ENCODE assay signal across 10 cellular contexts in genomic region chr6:81749704-81750103, GRCh38. TPM values are rescaled to one million over a fixed set of nuclear protein-coding genes. Genes with fewer than 3 reads are reported as not detected.
DNase-seq lines count a peak whose midpoint lies in the region; ATAC-seq and TF ChIP-seq lines count a peak whose summit lies in the region.
"Had no signal": no experiment of that assay in that cellular context is flagged by ENCODE, and none has a peak within 500 bp of the region (broad histone marks: within the 10 kb centered on the region; RNA-seq: fewer than 3 reads in every experiment).

No MANE protein-coding gene starts in this region.

- H3K4me2 ChIP-seq in PC-3 (ENCODE audit: low read length) = peak overlapping the region; percentile 97

- H3K4me3 Mint-ChIP-seq in CD8-positive, alpha-beta T cell = peak overlapping the region; percentile 96
- no peak overlapping the region for H3K4me3 Mint-ChIP-seq in activated CD4-positive, alpha-beta T cell treated with anti-CD3 and anti-CD28 coated beads, Interleukin-2, amount 10 ng/mL, durations not matched to agents 7 days and 5 days
- H3K4me3 Mint-ChIP-seq in activated T-cell treated with anti-CD3 and anti-CD28 coated beads, Interleukin-2, amount 50 U/mL, for 4 hours = no peak overlapping the region

- ATAC-seq in CD8-positive, alpha-beta T cell = no peak
- no peak for ATAC-seq in PC-3
- ATAC-seq in gastroesophageal sphincter = no peak
- no peak for ATAC-seq in activated T-cell treated with anti-CD3 and anti-CD28 coated beads, Interleukin-2, amount 50 U/mL, for 4 hours
- no peak for ATAC-seq in HG02642 (IDR thresholded peaks at IDR 0.05; ENCODE audit: poor library complexity, unreplicated experiment)

- H3K4me3 ChIP-seq in CD8-positive, alpha-beta T cell (ENCODE audit: low read depth, low read length) = no peak overlapping the region
- H3K4me3 ChIP-seq in PC-3 (ENCODE audit: low read length) (peak overlapping the region; percentile 77), gastroesophageal sphincter (peak overlapping the region; percentile 78 to 87), prostate gland (peak overlapping the region; percentile 74 to 84)
- H3K4me3 ChIP-seq: HAP-1 had no signal

- H3K27ac ChIP-seq in CD8-positive, alpha-beta T cell (ENCODE audit: low read depth, low read length) = no peak overlapping the region
- H3K27ac ChIP-seq in PC-3 (ENCODE audit: low read length) = no peak overlapping the region
- peak overlapping the region in 3 of 4 donors; percentile 23 to 95 (median 30) for H3K27ac ChIP-seq in gastroesophageal sphincter
- H3K27ac ChIP-seq in prostate gland = no peak overlapping the region

- H3K27me3 Mint-ChIP-seq in CD8-positive, alpha-beta T cell (ENCODE audit: low read depth) = peaks cover 13% of the 10 kb centered on the region
- peaks cover 21% of the 10 kb centered on the region for H3K27me3 Mint-ChIP-seq in activated CD4-positive, alpha-beta T cell treated with anti-CD3 and anti-CD28 coated beads, Interleukin-2, amount 10 ng/mL, durations not matched to agents 7 days and 5 days
- H3K27me3 Mint-ChIP-seq in activated T-cell treated with anti-CD3 and anti-CD28 coated beads, Interleukin-2, amount 50 U/mL, for 4 hours (ENCODE audit: low read depth) = peaks cover 10% of the 10 kb centered on the region

- 32 to 40% methylated on average over 2 to 4 of the region's 4 CpGs for WGBS in gastroesophageal sphincter (ENCODE audit: low coverage in 1 of 2), 2 donors
- WGBS in prostate gland = 58% methylated on average over 4 of the region's 4 CpGs

- peaks cover 13% of the 10 kb centered on the region for H4K20me1 ChIP-seq in PC-3 (ENCODE audit: low read length)

- H3K9ac ChIP-seq in PC-3 (ENCODE audit: low read length) = peak overlapping the region; percentile 74; the same call in 1 of the 2 replicates

- no peaks in the 10 kb centered on the region for H3F3A ChIP-seq in PC-3 (ENCODE audit: low read length, unreplicated experiment)

- BruUV-seq in PC-3 (replicated peaks; lab: Mats Ljungman, UMichigan) = no TSS peak

- H3K36me3 Mint-ChIP-seq in CD8-positive, alpha-beta T cell = peaks cover 34% of the 10 kb centered on the region
- peaks cover 11% of the 10 kb centered on the region for H3K36me3 Mint-ChIP-seq in activated CD4-positive, alpha-beta T cell treated with anti-CD3 and anti-CD28 coated beads, Interleukin-2, amount 10 ng/mL, durations not matched to agents 7 days and 5 days (ENCODE audit: low read depth)
- peaks cover 7% of the 10 kb centered on the region for H3K36me3 Mint-ChIP-seq in activated T-cell treated with anti-CD3 and anti-CD28 coated beads, Interleukin-2, amount 50 U/mL, for 4 hours (ENCODE audit: insufficient read depth)

- no peak for TF ChIP-seq EP300 in gastroesophageal sphincter (IDR thresholded peaks at IDR 0.05)

- H3K9me3 ChIP-seq in CD8-positive, alpha-beta T cell (ENCODE audit: low read length) = no peaks in the 10 kb centered on the region
- H3K9me3 ChIP-seq in PC-3 (ENCODE audit: low read length) (no peaks in the 10 kb centered on the region), gastroesophageal sphincter (no peaks in the 10 kb centered on the region), prostate gland (no peaks in the 10 kb centered on the region)
- H3K9me3 ChIP-seq: HAP-1 had no signal

- H3K4me1 ChIP-seq in CD8-positive, alpha-beta T cell (ENCODE audit: insufficient read depth, low read length) = peaks cover 25% of the 10 kb centered on the region
- H3K4me1 ChIP-seq in PC-3 (ENCODE audit: insufficient read depth, low read length) = peaks cover 16% of the 10 kb centered on the region
- peaks cover 4 to 62% (median 9%) of the 10 kb centered on the region in 3 donors for H3K4me1 ChIP-seq in gastroesophageal sphincter
- H3K4me1 ChIP-seq in prostate gland (replicated peaks) = no peaks in the 10 kb centered on the region
- H3K4me1 ChIP-seq: HAP-1 had no signal

- no peak overlapping the region for H2AFZ ChIP-seq in PC-3 (ENCODE audit: low read length)

- CTCF ChIA-PET in CD8-positive, alpha-beta T cell (lab: Charles Lee) = interaction anchor here (0.7 to 0.8 kb wide), 2 partner anchors 24 to 306 kb away, joined by 3 read pairs; no protein-coding TSS in a partner anchor
- CTCF ChIA-PET in PC-3 (lab: Charles Lee) = no interaction called here
- CTCF ChIA-PET in activated CD4-positive, alpha-beta T cell treated with anti-CD3 and anti-CD28 coated beads, Interleukin-2, amount 10 ng/mL, durations not matched to agents 7 days and 5 days (lab: Charles Lee) = no interaction called here

- DNase-seq in CD8-positive, alpha-beta T cell = no peak
- DNase-seq in PC-3 (no peak), prostate gland (ENCODE audit: low spot score) (no peak)
- DNase-seq in stimulated activated CD4-positive, alpha-beta T cell treated with anti-CD3 and anti-CD28 coated beads, Interleukin-15, amount 100 ng/mL, for 24 hours = no peak
- no peak for DNase-seq in activated CD4-positive, alpha-beta T cell treated with anti-CD3 and anti-CD28 coated beads, Interleukin-2, amount 10 ng/mL, durations not matched to agents 7 days and 5 days
- no peak for DNase-seq in activated T-cell treated with anti-CD3 and anti-CD28 coated beads, Interleukin-2, amount 50 U/mL, for 4 hours
- DNase-seq: KG1 had no signal

- intact Hi-C loops in CD8-positive, alpha-beta T cell (cut with DNase I, micrococcal nuclease) = loop anchor here (2.0 to 10.0 kb wide), 7 partner anchors 498 to 1885 kb away; partner anchors contain the start of genes DOP1A (in 1 of the 2), ELOVL4 (in 1 of the 2), IBTK (in 1 of the 2) and PGM3 (in 1 of the 2)
- intact Hi-C loops in PC-3 (cut with micrococcal nuclease) (loop anchor here (2.0 to 5.0 kb wide), 6 partner anchors 159 to 1007 kb away; no protein-coding TSS in a partner anchor), prostate gland (cut with DNase I) (loop anchor here (2.0 to 10.0 kb wide), 6 partner anchors 265 to 1619 kb away; no protein-coding TSS in a partner anchor)

- H3K9me3 Mint-ChIP-seq in CD8-positive, alpha-beta T cell = no peaks in the 10 kb centered on the region
- no peaks in the 10 kb centered on the region for H3K9me3 Mint-ChIP-seq in activated CD4-positive, alpha-beta T cell treated with anti-CD3 and anti-CD28 coated beads, Interleukin-2, amount 10 ng/mL, durations not matched to agents 7 days and 5 days
- H3K9me3 Mint-ChIP-seq in activated T-cell treated with anti-CD3 and anti-CD28 coated beads, Interleukin-2, amount 50 U/mL, for 4 hours = no peaks in the 10 kb centered on the region

- no peaks in the 10 kb centered on the region for H3K9me2 ChIP-seq in PC-3 (replicated peaks; ENCODE audit: low read length)

- no peaks in the 10 kb centered on the region for H3K36me3 ChIP-seq in CD8-positive, alpha-beta T cell (ENCODE audit: insufficient read depth, low read length)
- H3K36me3 ChIP-seq in PC-3 (ENCODE audit: low read depth, low read length) = peaks cover 14% of the 10 kb centered on the region
- peaks cover 0 to 7% of the 10 kb centered on the region in 2 donors for H3K36me3 ChIP-seq in gastroesophageal sphincter
- no peaks in the 10 kb centered on the region for H3K36me3 ChIP-seq in prostate gland
- H3K36me3 ChIP-seq: HAP-1 had no signal

- POLR2A ChIA-PET in CD8-positive, alpha-beta T cell (lab: Charles Lee) = no interaction called here
- POLR2A ChIA-PET in PC-3 (lab: Charles Lee; ENCODE audit: unreplicated experiment) = no interaction called here
- POLR2A ChIA-PET in activated CD4-positive, alpha-beta T cell treated with anti-CD3 and anti-CD28 coated beads, Interleukin-2, amount 10 ng/mL, durations not matched to agents 7 days and 5 days (lab: Charles Lee) = no interaction called here

- TF ChIP-seq POLR2A in gastroesophageal sphincter (IDR thresholded peaks at IDR 0.05) (no peak), prostate gland (IDR thresholded peaks at IDR 0.05) (no peak)

- peaks cover 53% of the 10 kb centered on the region for H3K79me2 ChIP-seq in PC-3 (ENCODE audit: low read length)

- H3K27me3 ChIP-seq in CD8-positive, alpha-beta T cell (ENCODE audit: insufficient read depth, low read length) = no peaks in the 10 kb centered on the region
- no peaks in the 10 kb centered on the region for H3K27me3 ChIP-seq in PC-3 (ENCODE audit: low read length)
- H3K27me3 ChIP-seq in gastroesophageal sphincter = no peaks in the 10 kb centered on the region
- no peaks in the 10 kb centered on the region for H3K27me3 ChIP-seq in prostate gland (replicated peaks; ENCODE audit: insufficient read depth)

- H3K27ac Mint-ChIP-seq in CD8-positive, alpha-beta T cell = no peak overlapping the region
- H3K27ac Mint-ChIP-seq in activated CD4-positive, alpha-beta T cell treated with anti-CD3 and anti-CD28 coated beads, Interleukin-2, amount 10 ng/mL, durations not matched to agents 7 days and 5 days = no peak overlapping the region

- peaks cover 50% of the 10 kb centered on the region for H3K4me1 Mint-ChIP-seq in CD8-positive, alpha-beta T cell (ENCODE audit: low read depth)
- peaks cover 25% of the 10 kb centered on the region for H3K4me1 Mint-ChIP-seq in activated CD4-positive, alpha-beta T cell treated with anti-CD3 and anti-CD28 coated beads, Interleukin-2, amount 10 ng/mL, durations not matched to agents 7 days and 5 days
- H3K4me1 Mint-ChIP-seq in activated T-cell treated with anti-CD3 and anti-CD28 coated beads, Interleukin-2, amount 50 U/mL, for 4 hours (ENCODE audit: low read depth) = peaks cover 41% of the 10 kb centered on the region

- TF ChIP-seq CTCF in CD8-positive, alpha-beta T cell (IDR thresholded peaks at IDR 0.05) = no peak
- TF ChIP-seq CTCF in PC-3 (conservative IDR thresholded peaks at IDR 0.05; ENCODE audit: low read depth, low read length) (no peak), gastroesophageal sphincter (IDR thresholded peaks at IDR 0.05) (no peak), prostate gland (IDR thresholded peaks at IDR 0.05) (no peak)

RNA-seq across cellular contexts. Expression of gene TENT5A, which starts 2.8 kb away (rescaled TPM):
- total RNA-seq in CD8-positive, alpha-beta T cell = 1 to 10 TPM; 7.5 to 7.7 TPM
- 5.6 and 6.4 TPM in 2 replicates for total RNA-seq in PC-3 (2014; rRNA removed)
- total RNA-seq in gastroesophageal sphincter = 10 to 100 TPM in 3 of 4 donors, 1 to 10 TPM in 1; 8.4 to 35.8 (median 14.3) TPM
- total RNA-seq in prostate gland = 10 to 100 TPM; 11.9 to 12.0 TPM
- 1 to 10 TPM; 1.9 to 2.0 TPM for total RNA-seq in activated CD4-positive, alpha-beta T cell treated with anti-CD3 and anti-CD28 coated beads, Interleukin-2, amount 10 ng/mL, durations not matched to agents 7 days and 5 days
- 1 to 10 TPM; 1.3 to 1.5 (median 1.3) TPM for total RNA-seq in activated T-cell treated with anti-CD3 and anti-CD28 coated beads, Interleukin-2, amount 50 U/mL, for 4 hours

Comparison
In these comparisons a context has a peak if more than half of its experiments do, and no peak if none do; other contexts are left out.
1. H3K27ac ChIP-seq: peak in gastroesophageal sphincter (3 of 4); none in CD8-positive, alpha-beta T cell (single experiment), PC-3 (single experiment) and prostate gland (0 of 2).